9 cellular contexts compared by ENCODE assay signal in genomic region chr18:9708882-9709877, GRCh38. TPM values are rescaled to one million over a fixed set of nuclear protein-coding genes. Genes with fewer than 3 reads are reported as not detected.
DNase-seq lines count a peak whose midpoint lies in the region; ATAC-seq, FAIRE-seq and TF ChIP-seq lines count a peak whose summit lies in the region.
"Had no signal": no experiment of that assay in that cellular context is flagged by ENCODE, and none has a peak within 500 bp of the region (broad histone marks: within the 10 kb centered on the region; RNA-seq: fewer than 3 reads in every experiment).

No MANE protein-coding gene starts in this region.

- H3K9ac ChIP-seq in PC-3 (ENCODE audit: low read length): no peak overlapping the region
- H3K9ac ChIP-seq in H1 (replicated peaks in 1 of 4; ENCODE audit: extremely low read depth in 1 of 4, low read depth in 3 of 4, low read length in 3 of 4): peak overlapping the region in 3 of 4 experiments; percentile 30 to 64 (median 54); a peak in 5 of 7 replicates

- H4K20me1 ChIP-seq in PC-3 (ENCODE audit: low read length) (no peaks in the 10 kb centered on the region), H1 (replicated peaks in 1 of 2; ENCODE audit: control insufficient read depth in 1 of 2, insufficient read depth in 2 of 2, low read length in 2 of 2) (peaks cover 0 to 2% of the 10 kb centered on the region in 2 experiments)

- no peak overlapping the region for H3K18ac ChIP-seq in H1 (ENCODE audit: extremely low read depth, low read length)

- TF ChIP-seq RAD21 in H1 (IDR thresholded peaks at IDR 0.05 in 1 of 2, conservative IDR thresholded peaks at IDR 0.05 in 1 of 2; ENCODE audit: low read depth in 2 of 2, low read length in 2 of 2): no peak

- H4K91ac ChIP-seq in H1 (replicated peaks; ENCODE audit: insufficient read length, low read length): no peak overlapping the region

- TSS peak; percentile 28 for BruUV-seq in PC-3 (replicated peaks; lab: Mats Ljungman, UMichigan)

- no peak overlapping the region for H3K56ac ChIP-seq in H1 (replicated peaks; ENCODE audit: insufficient read length, low read depth, low read length)

- POLR2A ChIA-PET in PC-3 (lab: Charles Lee; ENCODE audit: unreplicated experiment) (no interaction called here), H1 (lab: Charles Lee; ENCODE audit: partially characterized antibody) (no interaction called here)

- H3K79me2 ChIP-seq in PC-3 (ENCODE audit: low read length) (no peaks in the 10 kb centered on the region), H1 (ENCODE audit: control insufficient read depth in 1 of 2, insufficient read depth in 2 of 2, low read length in 2 of 2) (peaks cover under 1 to 7% of the 10 kb centered on the region in 2 experiments; a peak in 2 of 4 replicates)

- no peak for TF ChIP-seq EP300 in H1 (IDR thresholded peaks at IDR 0.05; ENCODE audit: borderline replicate concordance in 1 of 2, low read depth in 2 of 2, low read length in 2 of 2)

- H3K36me3 ChIP-seq in PC-3 (ENCODE audit: low read depth, low read length) (no peaks in the 10 kb centered on the region), H1 (ENCODE audit: control insufficient read depth in 2 of 4, insufficient read depth in 4 of 4, low read length in 3 of 4) (no peaks in the 10 kb centered on the region), vagina (no peaks in the 10 kb centered on the region)

- 0 out of 2 replicates have a peak overlapping the region, but pooled peaks have one; percentile 23 for H4K8ac ChIP-seq in H1 (ENCODE audit: extremely low read depth, insufficient read depth, low read length)

- TF ChIP-seq CTCF in GM13976 (IDR thresholded peaks at IDR 0.05; ENCODE audit: borderline replicate concordance, control extremely low read depth, extremely low read depth, insufficient read depth, missing control alignments): no peak
- no peak for TF ChIP-seq CTCF in PC-3 (conservative IDR thresholded peaks at IDR 0.05; ENCODE audit: low read depth, low read length)
- no peak for TF ChIP-seq CTCF in H1 (IDR thresholded peaks at IDR 0.05; ENCODE audit: control extremely low read depth in 1 of 3, insufficient read depth in 1 of 3, low read depth in 1 of 3, low read length in 3 of 3)
- no peak for TF ChIP-seq CTCF in vagina (IDR thresholded peaks at IDR 0.05)

- H3K79me1 ChIP-seq in H1 (ENCODE audit: low read depth, low read length): peaks cover 3% of the 10 kb centered on the region; the same call in 1 of the 2 replicates

- no peak overlapping the region; the same call in 1 of the 2 replicates for H2BK15ac ChIP-seq in H1 (ENCODE audit: low read length)

- H2BK12ac ChIP-seq in H1 (ENCODE audit: low read depth, low read length): no peak overlapping the region

- in situ Hi-C loops in GM13976 (cut with MboI; ENCODE audit: low sequenced_read_pairs, unreplicated experiment): loop anchor here (25.0 kb wide), 1 partner anchor 228 kb away; no protein-coding TSS in a partner anchor

- ATAC-seq in PC-3: no peak
- no peak for ATAC-seq in GM21390 (IDR thresholded peaks at IDR 0.05; ENCODE audit: unreplicated experiment)

- H3K4me3 ChIP-seq in PC-3 (ENCODE audit: low read length): peak overlapping the region; percentile 63
- H3K4me3 ChIP-seq in H1 (ENCODE audit: extremely low read depth in 1 of 4, insufficient read depth in 2 of 4, low read depth in 3 of 4, low read length in 4 of 4): peak overlapping the region; percentile 70 to 87 (median 82)
- peak overlapping the region; percentile 67 for H3K4me3 ChIP-seq in mononuclear cell (ENCODE audit: low read length)
- peak overlapping the region; percentile 89 to 95 for H3K4me3 ChIP-seq in vagina

- H3F3A ChIP-seq in PC-3 (ENCODE audit: low read length, unreplicated experiment): peaks cover 3% of the 10 kb centered on the region

- H3K4me2 ChIP-seq in PC-3 (ENCODE audit: low read length) (peak overlapping the region; percentile 70), H1 (ENCODE audit: insufficient read depth in 1 of 2, low read depth in 2 of 2, low read length in 2 of 2) (peak overlapping the region; percentile 85 to 97)

- CTCF ChIA-PET in PC-3 (lab: Charles Lee): no interaction called here
- CTCF ChIA-PET in H1 (lab: Charles Lee; ENCODE audit: partially characterized antibody): interaction anchor here (0.7 to 1.7 kb wide), 2 partner anchors 13 to 135 kb away, joined by 3 to 4 read pairs; no protein-coding TSS in a partner anchor

- intact Hi-C loops in PC-3 (cut with micrococcal nuclease): no loop called here
- intact Hi-C loops in vagina (cut with DNase I): no loop called here

- no peak overlapping the region for H4K5ac ChIP-seq in H1 (ENCODE audit: insufficient read length, low read depth, low read length)

- H3K4ac ChIP-seq in H1 (replicated peaks; ENCODE audit: insufficient read length, low read depth, low read length): no peak overlapping the region

- H3K23ac ChIP-seq in H1 (ENCODE audit: insufficient read length): no peak overlapping the region

- H3K27ac ChIP-seq in PC-3 (ENCODE audit: low read length): no peak overlapping the region
- no peak overlapping the region for H3K27ac ChIP-seq in H1 (ENCODE audit: low read depth, low read length)
- H3K27ac ChIP-seq in vagina: peak overlapping the region; percentile 96

- no peak overlapping the region for H3K14ac ChIP-seq in H1 (ENCODE audit: insufficient read length)

- TF ChIP-seq POLR2A in H1 (IDR thresholded peaks at IDR 0.05; ENCODE audit: control extremely low read depth in 1 of 2, low read depth in 2 of 2, low read length in 2 of 2): no peak
- no peak for TF ChIP-seq POLR2A in vagina (IDR thresholded peaks at IDR 0.05)

- peak overlapping the region; percentile 53; the same call in 1 of the 2 replicates for H2BK20ac ChIP-seq in H1 (ENCODE audit: low read length)

- peak; percentile 53 for DNase-seq in GM13976 (ENCODE audit: low spot score)
- no peak for DNase-seq in PC-3
- DNase-seq in H1 (ENCODE audit: low read depth in 1 of 2, low spot score in 2 of 2): no peak
- no peak for DNase-seq in vagina (ENCODE audit: extremely low spot score in 2 of 2)
- DNase-seq in middle frontal gyrus (ENCODE audit: extremely low spot score, low spot score): no peak
- DNase-seq in SHP77 (lab: John Stamatoyannopoulos, UW): no peak

- no peak for FAIRE-seq in H1 (lab: Jason Lieb, UNC)
- FAIRE-seq: TTC549 had no signal

- H3K4me1 ChIP-seq in PC-3 (ENCODE audit: insufficient read depth, low read length) (peaks cover 19% of the 10 kb centered on the region), H1 (replicated peaks in 1 of 4; ENCODE audit: control insufficient read depth in 3 of 4, insufficient read depth in 4 of 4, low read length in 3 of 4) (peaks cover 4 to 13% (median 8%) of the 10 kb centered on the region in 4 experiments; a peak in 6 of 7 replicates), mononuclear cell (ENCODE audit: insufficient read depth, low read length) (peaks cover 68% of the 10 kb centered on the region), vagina (peaks cover 60% of the 10 kb centered on the region)

- H2AK5ac ChIP-seq in H1 (ENCODE audit: low read depth, low read length): no peak overlapping the region

- H2BK120ac ChIP-seq in H1 (replicated peaks; ENCODE audit: low read depth, low read length): no peak overlapping the region

- no peaks in the 10 kb centered on the region for H3K27me3 ChIP-seq in PC-3 (ENCODE audit: low read length)
- peaks cover 0 to 37% (median 31%) of the 10 kb centered on the region in 4 experiments; a peak in 5 of 7 replicates for H3K27me3 ChIP-seq in H1 (replicated peaks in 1 of 4; ENCODE audit: control insufficient read depth in 3 of 4, extremely low read depth in 1 of 4, insufficient read depth in 3 of 4, low read length in 3 of 4)
- peaks cover 7% of the 10 kb centered on the region for H3K27me3 ChIP-seq in mononuclear cell (ENCODE audit: insufficient read depth, low read length)
- no peaks in the 10 kb centered on the region for H3K27me3 ChIP-seq in vagina

- H3K9me3 ChIP-seq in PC-3 (ENCODE audit: low read length) (no peaks in the 10 kb centered on the region), H1 (ENCODE audit: insufficient read depth in 2 of 2, low read depth in 1 of 2, low read length in 1 of 2) (no peaks in the 10 kb centered on the region), mononuclear cell (ENCODE audit: low read depth, low read length) (no peaks in the 10 kb centered on the region), vagina (no peaks in the 10 kb centered on the region)

- peaks cover 17% of the 10 kb centered on the region; the same call in 1 of the 2 replicates for H3K23me2 ChIP-seq in H1 (ENCODE audit: low read depth, low read length)

- no peak overlapping the region for H2BK5ac ChIP-seq in H1 (ENCODE audit: low read depth, low read length)

- WGBS in H1 (ENCODE audit: extremely low coverage in 1 of 2, insufficient coverage in 1 of 2, insufficient read length in 1 of 2, insufficient replicate concordance in 2 of 2, low coverage in 1 of 2, low lambda C conversion rate in 2 of 2, missing lambda C conversion rate in 1 of 2), 2 experiments: 13% methylated on average over 43 of the region's 44 CpGs; no CpG with 5 or more reads in 1 of the 2 experiments

- H3K9me2 ChIP-seq in PC-3 (replicated peaks; ENCODE audit: low read length): no peaks in the 10 kb centered on the region

- H2AFZ ChIP-seq in PC-3 (ENCODE audit: low read length) (peak overlapping the region; percentile 47; the same call in 1 of the 2 replicates), H1 (ENCODE audit: low read length) (peak overlapping the region; percentile 55; the same call in 1 of the 2 replicates)

TF ChIP-seq in H1, 55 proteins besides CTCF, POLR2A, EP300 and RAD21 (continues in another document):
- TF ChIP-seq RBBP5 (IDR thresholded peaks at IDR 0.05; ENCODE audit: borderline replicate concordance, low read depth, low read length): 0 out of 2 replicates have a peak, but pooled peaks have one; percentile 22
- peak; percentile 70 for TF ChIP-seq ASH2L (IDR thresholded peaks at IDR 0.05; ENCODE audit: low read length)
- peak; percentile 70; the same call in 1 of the 2 replicates for TF ChIP-seq SUZ12 (IDR thresholded peaks at IDR 0.05; ENCODE audit: low read length)
- TF ChIP-seq RFX5 (IDR thresholded peaks at IDR 0.05; ENCODE audit: borderline replicate concordance, low read depth, low read length): no peak
- no peak for TF ChIP-seq EGR1 (IDR thresholded peaks at IDR 0.05; ENCODE audit: borderline replicate concordance, low read depth, low read length)
- peak; percentile 70 for TF ChIP-seq EZH2 (IDR thresholded peaks at IDR 0.05; ENCODE audit: low read depth, low read length, severe bottlenecking)
- no peak for TF ChIP-seq ZNF274 (IDR thresholded peaks at IDR 0.05; ENCODE audit: borderline replicate concordance, extremely low read depth, low read length)

RNA-seq across cellular contexts. Expression of gene RAB31, which starts 1.1 kb away (rescaled TPM):
- total RNA-seq in PC-3 (2014; rRNA removed) (1.7 and 3.8 TPM in 2 replicates), mononuclear cell (47.8 TPM), vagina (26.0 TPM)
- total RNA-seq in H1 (2021; fragmentation: NEBNext Ultra II Directional; extraction: Animal tissue kit (Norgen Biotek cat#: 25700)): 39.3 and 40.9 TPM in 2 replicates
- polyA plus RNA-seq in H1 (2011; rRNA removed): 15.2 TPM in 2 replicates
- 16.7 TPM for polyA plus RNA-seq in H1 (2011; cell fraction: cytosol; rRNA removed)
- 27.4 TPM for polyA plus RNA-seq in H1 (2011; cell fraction: nucleus; rRNA removed)
- 17.8 to 28.0 TPM (median 22.6 TPM) in 4 replicates for polyA plus RNA-seq in H1 (2012, experiment 1 of 2)
- polyA plus RNA-seq in H1 (2012, experiment 2 of 2): 6.0 TPM
- 65.4 TPM for polyA plus RNA-seq in H1 (2013, experiment 1 of 2)
- 69.7 TPM for polyA plus RNA-seq in H1 (2013, experiment 2 of 2)
- 54.0 and 57.9 TPM in 2 replicates for polyA minus RNA-seq in H1 (2011; rRNA and poly(A)+ RNA removed)
- 14.6 TPM for polyA minus RNA-seq in H1 (2011; cell fraction: cytosol; rRNA and poly(A)+ RNA removed)
- polyA minus RNA-seq in H1 (2011; cell fraction: nucleus; rRNA and poly(A)+ RNA removed): 33.4 TPM
